10 cellular contexts compared by ENCODE assay signal in genomic region chr19:16442386-16443276, GRCh38. TPM values are rescaled to one million over a fixed set of nuclear protein-coding genes. Genes with fewer than 3 reads are reported as not detected.
DNase-seq lines count a peak whose midpoint lies in the region; ATAC-seq, FAIRE-seq and TF ChIP-seq lines count a peak whose summit lies in the region.
"Had no signal": no experiment of that assay in that cellular context is flagged by ENCODE, and none has a peak within 500 bp of the region (broad histone marks: within the 10 kb centered on the region; RNA-seq: fewer than 3 reads in every experiment).

No MANE protein-coding gene starts in this region.

- H2AFZ ChIP-seq in mammary epithelial cell (ENCODE audit: low read depth, low read length) = no peak overlapping the region

- H3K79me2 ChIP-seq in mammary epithelial cell (ENCODE audit: insufficient read depth, low read length) = peaks cover 49% of the 10 kb centered on the region

- peak; percentile 68 for DNase-seq in DMS153 treated with DMSO at 0.1 percent for 48 hours (lab: John Stamatoyannopoulos, UW; ENCODE audit: unreplicated experiment)
- peak; percentile 83 for DNase-seq in NCI-H2081 treated with DMSO at 0.1 percent for 48 hours (lab: John Stamatoyannopoulos, UW)
- no peak for DNase-seq in NCI-H187 treated with DMSO at 0.1 percent for 48 hours (lab: John Stamatoyannopoulos, UW)
- DNase-seq in mammary epithelial cell = no peak
- DNase-seq in D721Med (ENCODE audit: insufficient read length, low spot score) = no peak
- DNase-seq: DND-41, head of caudate nucleus had no signal

- H4K20me1 ChIP-seq in mammary epithelial cell (ENCODE audit: insufficient read depth, low read length) = peaks cover 3% of the 10 kb centered on the region

- H3K9ac ChIP-seq in muscle layer of colon (ENCODE audit: low read length) (no peak overlapping the region), mammary epithelial cell (ENCODE audit: insufficient read depth, low read length) (no peak overlapping the region)

- TF ChIP-seq CTCF in mammary epithelial cell (conservative IDR thresholded peaks at IDR 0.05 in 1 of 2, IDR thresholded peaks at IDR 0.05 in 1 of 2; ENCODE audit: extremely low read depth in 1 of 2, insufficient read depth in 1 of 2, low read depth in 1 of 2, low read length in 2 of 2) (no peak), D721Med (IDR thresholded peaks at IDR 0.05; ENCODE audit: insufficient read depth, missing control alignments) (no peak)

- ATAC-seq in HG03025 (IDR thresholded peaks at IDR 0.05; ENCODE audit: low FRiP score, unreplicated experiment) = no peak

- H3K9me3 ChIP-seq in muscle layer of colon (ENCODE audit: low read length) (no peaks in the 10 kb centered on the region), mammary epithelial cell (replicated peaks; ENCODE audit: insufficient read depth, low read length) (no peaks in the 10 kb centered on the region)

- H3K4me3 ChIP-seq in muscle layer of colon (ENCODE audit: low read depth in 1 of 2, low read length in 2 of 2) (peak overlapping the region; percentile 7 to 15), mammary epithelial cell (replicated peaks in 1 of 3; ENCODE audit: insufficient read depth in 1 of 3, low read depth in 2 of 3, low read length in 3 of 3) (no peak overlapping the region)

- BruUV-seq in mammary epithelial cell (replicated peaks; lab: Mats Ljungman, UMichigan) = no TSS peak

- in situ Hi-C loops in mammary epithelial cell (cut with MboI; ENCODE audit: low sequenced_read_pairs in 2 of 2) = no loop called here

- H3K27ac ChIP-seq in cingulate gyrus (ENCODE audit: low read depth, low read length) (peak overlapping the region; percentile 81), muscle layer of colon (ENCODE audit: low read depth, low read length) (peak overlapping the region; percentile 1), mammary epithelial cell (ENCODE audit: insufficient read depth, low read depth, low read length) (no peak overlapping the region)

- H3K36me3 ChIP-seq in muscle layer of colon (ENCODE audit: insufficient read depth, low read length) (peaks cover 6% of the 10 kb centered on the region), mammary epithelial cell (ENCODE audit: insufficient read depth, low read length) (no peaks in the 10 kb centered on the region)

- FAIRE-seq in D721Med (lab: Jason Lieb, UNC) = no peak

- intact Hi-C loops in mammary epithelial cell (cut with micrococcal nuclease) = no loop called here

- H3K4me1 ChIP-seq in muscle layer of colon (ENCODE audit: insufficient read depth, low read length) (peaks cover 35% of the 10 kb centered on the region), mammary epithelial cell (ENCODE audit: insufficient read depth, low read length) (peaks cover 11% of the 10 kb centered on the region)

- dilution Hi-C loops in mammary epithelial cell (cut with HindIII; ENCODE audit: low sequenced_read_pairs) = loop anchor here (10.0 kb wide), 1 partner anchor 158 kb away; no protein-coding TSS in a partner anchor

- no peak overlapping the region for H3K4me2 ChIP-seq in mammary epithelial cell (ENCODE audit: insufficient read depth, low read depth, low read length)

- WGBS in mammary epithelial cell (ENCODE audit: low coverage, missing lambda C conversion rate) = 61% methylated on average over 10 of the region's 19 CpGs

- CTCF ChIA-PET in mammary epithelial cell (lab: Charles Lee; ENCODE audit: low non-redundant PET) = no interaction called here

- H3K27me3 ChIP-seq in muscle layer of colon (ENCODE audit: control insufficient read depth in 1 of 2, insufficient read depth in 2 of 2, low read length in 2 of 2) = no peaks in the 10 kb centered on the region
- no peaks in the 10 kb centered on the region for H3K27me3 ChIP-seq in mammary epithelial cell (ENCODE audit: insufficient read depth, low read length)

RNA-seq across cellular contexts. Expression of gene EPS15L1, which starts 29.1 kb away (rescaled TPM):
- total RNA-seq in mammary epithelial cell = 10 to 100 TPM; 10.3 to 30.9 TPM
- 10.9 TPM for polyA plus RNA-seq in mammary epithelial cell
- polyA minus RNA-seq in mammary epithelial cell = 50.8 TPM

RNA-seq across cellular contexts. Expression of gene CALR3, which starts 53.3 kb away (rescaled TPM):
- not detected for total RNA-seq in mammary epithelial cell
- polyA plus RNA-seq in mammary epithelial cell = not detected
- not detected for polyA minus RNA-seq in mammary epithelial cell

RNA-seq across cellular contexts. Expression of gene C19orf44, which starts 53.6 kb away (rescaled TPM):
- total RNA-seq in mammary epithelial cell = 1 to 10 TPM; 4.8 to 5.8 TPM
- polyA plus RNA-seq in mammary epithelial cell = 4.2 TPM
- 2.9 TPM for polyA minus RNA-seq in mammary epithelial cell

Comparison
In these comparisons a context has a peak if more than half of its experiments do, and no peak if none do; other contexts are left out.
1. DNase-seq: peak in DMS153 treated with DMSO at 0.1 percent for 48 hours (single experiment) and NCI-H2081 treated with DMSO at 0.1 percent for 48 hours (single experiment); none in NCI-H187 treated with DMSO at 0.1 percent for 48 hours (single experiment), mammary epithelial cell (single experiment) and D721Med (single experiment).
2. H3K4me3 ChIP-seq: peak in muscle layer of colon (2 of 2); none in mammary epithelial cell (0 of 3).